In genomic region chr20:44745560-44746366, GRCh38 we compare ENCODE assay signal across 8 cellular contexts. TPM values are rescaled to one million over a fixed set of nuclear protein-coding genes. Genes with fewer than 3 reads are reported as not detected.
DNase-seq lines count a peak whose midpoint lies in the region; ATAC-seq, FAIRE-seq and TF ChIP-seq lines count a peak whose summit lies in the region.

Gene KCNK15 (plus strand): TSS chr20:44745865. CDS start chr20:44745911, 46 bp downstream.

- TF ChIP-seq POLR2A in GM12891 (IDR thresholded peaks at IDR 0.05; ENCODE audit: low read depth, low read length): no peak

- no peak within 1 kb of the TSS for H2BK15ac ChIP-seq in mesendoderm (replicated peaks; ENCODE audit: low read depth)

- H2AK5ac ChIP-seq in mesendoderm (ENCODE audit: low read length): no peak within 1 kb of the TSS

- no peaks in the 10 kb centered on the region for H3K9me3 Mint-ChIP-seq in WTC11

- H4K5ac ChIP-seq in mesendoderm (ENCODE audit: low read length): no peak within 1 kb of the TSS

- FAIRE-seq in GM12891 (lab: Jason Lieb, UNC): no peak

- H3K27ac ChIP-seq in coronary artery (peak within 1 kb of the TSS; percentile 82 to 89), mesendoderm (ENCODE audit: low read depth, low read length) (no peak within 1 kb of the TSS)

- peak within 1 kb of the TSS; percentile 65 for H3K4me2 ChIP-seq in mesendoderm (ENCODE audit: low read length)

- peaks cover 2% of the 10 kb centered on the region for H3K4me1 ChIP-seq in mesendoderm (ENCODE audit: control insufficient read depth, low read depth, low read length)

- H3K18ac ChIP-seq in mesendoderm (ENCODE audit: low read length): peak within 1 kb of the TSS; percentile 65

- CTCF ChIA-PET in WTC11 (lab: Charles Lee): interaction anchor here (1.5 to 3.0 kb wide), 5 partner anchors 13 to 139 kb away, joined by 3 to 56 read pairs (median 10); partner anchors contain the start of gene YWHAB

- H3K56ac ChIP-seq in mesendoderm (ENCODE audit: low read length): peak within 1 kb of the TSS; percentile 79

- H3K36me3 ChIP-seq in mesendoderm (ENCODE audit: control insufficient read depth, insufficient read depth, low read length): no peaks in the 10 kb centered on the region

- H3K4me1 Mint-ChIP-seq in WTC11: peaks cover 15% of the 10 kb centered on the region

- H4K8ac ChIP-seq in mesendoderm (ENCODE audit: low read depth, low read length): no peak within 1 kb of the TSS

- WGBS in mesendoderm (ENCODE audit: extremely low coverage, insufficient coverage, low lambda C conversion rate): no CpG with 5 or more reads among the region's 82 CpGs

- H2BK120ac ChIP-seq in mesendoderm (ENCODE audit: low read depth, low read length): no peak within 1 kb of the TSS

- H3K27me3 Mint-ChIP-seq in WTC11 (ENCODE audit: low read depth): peaks cover 60% of the 10 kb centered on the region

- peak within 1 kb of the TSS; percentile 75 for H3K4me3 Mint-ChIP-seq in WTC11

- no peaks in the 10 kb centered on the region for H3K79me2 ChIP-seq in mesendoderm (ENCODE audit: control insufficient read depth, insufficient read depth, low read length)

- H3K23ac ChIP-seq in mesendoderm (ENCODE audit: low read length): no peak within 1 kb of the TSS

- H3K36me3 Mint-ChIP-seq in WTC11: no peaks in the 10 kb centered on the region

- POLR2A ChIA-PET in WTC11 (lab: Charles Lee): no interaction called here

- no peak within 1 kb of the TSS for H3K27ac Mint-ChIP-seq in WTC11

- no peaks in the 10 kb centered on the region for H3K27me3 ChIP-seq in mesendoderm (ENCODE audit: insufficient read depth, low read length, poor library complexity)

- ATAC-seq in WTC11 (peak; percentile 44), GM18867 (IDR thresholded peaks at IDR 0.05; ENCODE audit: unreplicated experiment) (no peak)

- peak within 1 kb of the TSS; percentile 92 for H3K4me3 ChIP-seq in coronary artery
- no peak within 1 kb of the TSS for H3K4me3 ChIP-seq in mesendoderm (ENCODE audit: low read length)

- H3K4ac ChIP-seq in mesendoderm (ENCODE audit: low read depth, low read length): no peak within 1 kb of the TSS

- DNase-seq in GM12891 (ENCODE audit: insufficient read length, low spot score) (peak; percentile 43), WTC11 (ENCODE audit: low spot score) (peak; percentile 57), coronary artery (ENCODE audit: low spot score) (no peak), mesendoderm (peak; percentile 41), DMS79 (lab: John Stamatoyannopoulos, UW) (no peak), SKM-1 treated with dmso at 0.1 percent for 144 hours (lab: John Stamatoyannopoulos, UW; ENCODE audit: unreplicated experiment) (no peak)
- peak in 5 of 6 experiments; percentile 9 to 34 (median 16) for DNase-seq in stimulated activated naive CD4-positive, alpha-beta T cell (lab: John Stamatoyannopoulos, UW)

- H2BK5ac ChIP-seq in mesendoderm (ENCODE audit: low read length): no peak within 1 kb of the TSS

- H3K79me1 ChIP-seq in mesendoderm (ENCODE audit: low read length): no peaks in the 10 kb centered on the region

- H3K9ac ChIP-seq in mesendoderm (ENCODE audit: low read length): peak within 1 kb of the TSS; percentile 61

- TF ChIP-seq CTCF in WTC11 (IDR thresholded peaks at IDR 0.05) (no peak), coronary artery (IDR thresholded peaks at IDR 0.05) (no peak)

TF ChIP-seq in GM12891, 5 proteins besides CTCF, POLR2A, EP300 and RAD21:
- TF ChIP-seq PAX5 (IDR thresholded peaks at IDR 0.05; ENCODE audit: insufficient read depth, low read length, severe bottlenecking): no peak
- TF ChIP-seq SPI1 (IDR thresholded peaks at IDR 0.05; ENCODE audit: low read depth, low read length): no peak
- TF ChIP-seq TAF1 (IDR thresholded peaks at IDR 0.05; ENCODE audit: low read depth, low read length): no peak
- TF ChIP-seq POU2F2 (IDR thresholded peaks at IDR 0.05; ENCODE audit: low read depth, low read length): no peak
- no peak for TF ChIP-seq POLR2AphosphoS5 (IDR thresholded peaks at IDR 0.05; ENCODE audit: low read depth, low read length)

TF ChIP-seq in WTC11, 78 proteins besides CTCF, POLR2A, EP300 and RAD21 (continues in another document):
- TF ChIP-seq E2F5 (CRISPR knock-in tag; IDR thresholded peaks at IDR 0.05) (0 out of 2 replicates have a peak, but pooled peaks have one; percentile 57), CBFB (CRISPR knock-in tag; IDR thresholded peaks at IDR 0.05; ENCODE audit: low read depth) (no peak), TP53 (CRISPR knock-in tag; IDR thresholded peaks at IDR 0.05) (0 out of 2 replicates have a peak, but pooled peaks have one; percentile 25), E2F1 (CRISPR knock-in tag; IDR thresholded peaks at IDR 0.05) (0 out of 2 replicates have a peak, but pooled peaks have one; percentile 43), NFATC4 (CRISPR knock-in tag; IDR thresholded peaks at IDR 0.05) (no peak), RELA (CRISPR knock-in tag; IDR thresholded peaks at IDR 0.05; ENCODE audit: borderline replicate concordance) (peak; percentile 69; the same call in 1 of the 2 replicates), ATF1 (CRISPR knock-in tag; IDR thresholded peaks at IDR 0.05) (no peak; the same call in 1 of the 2 replicates)
- TF ChIP-seq, protein P1, sequence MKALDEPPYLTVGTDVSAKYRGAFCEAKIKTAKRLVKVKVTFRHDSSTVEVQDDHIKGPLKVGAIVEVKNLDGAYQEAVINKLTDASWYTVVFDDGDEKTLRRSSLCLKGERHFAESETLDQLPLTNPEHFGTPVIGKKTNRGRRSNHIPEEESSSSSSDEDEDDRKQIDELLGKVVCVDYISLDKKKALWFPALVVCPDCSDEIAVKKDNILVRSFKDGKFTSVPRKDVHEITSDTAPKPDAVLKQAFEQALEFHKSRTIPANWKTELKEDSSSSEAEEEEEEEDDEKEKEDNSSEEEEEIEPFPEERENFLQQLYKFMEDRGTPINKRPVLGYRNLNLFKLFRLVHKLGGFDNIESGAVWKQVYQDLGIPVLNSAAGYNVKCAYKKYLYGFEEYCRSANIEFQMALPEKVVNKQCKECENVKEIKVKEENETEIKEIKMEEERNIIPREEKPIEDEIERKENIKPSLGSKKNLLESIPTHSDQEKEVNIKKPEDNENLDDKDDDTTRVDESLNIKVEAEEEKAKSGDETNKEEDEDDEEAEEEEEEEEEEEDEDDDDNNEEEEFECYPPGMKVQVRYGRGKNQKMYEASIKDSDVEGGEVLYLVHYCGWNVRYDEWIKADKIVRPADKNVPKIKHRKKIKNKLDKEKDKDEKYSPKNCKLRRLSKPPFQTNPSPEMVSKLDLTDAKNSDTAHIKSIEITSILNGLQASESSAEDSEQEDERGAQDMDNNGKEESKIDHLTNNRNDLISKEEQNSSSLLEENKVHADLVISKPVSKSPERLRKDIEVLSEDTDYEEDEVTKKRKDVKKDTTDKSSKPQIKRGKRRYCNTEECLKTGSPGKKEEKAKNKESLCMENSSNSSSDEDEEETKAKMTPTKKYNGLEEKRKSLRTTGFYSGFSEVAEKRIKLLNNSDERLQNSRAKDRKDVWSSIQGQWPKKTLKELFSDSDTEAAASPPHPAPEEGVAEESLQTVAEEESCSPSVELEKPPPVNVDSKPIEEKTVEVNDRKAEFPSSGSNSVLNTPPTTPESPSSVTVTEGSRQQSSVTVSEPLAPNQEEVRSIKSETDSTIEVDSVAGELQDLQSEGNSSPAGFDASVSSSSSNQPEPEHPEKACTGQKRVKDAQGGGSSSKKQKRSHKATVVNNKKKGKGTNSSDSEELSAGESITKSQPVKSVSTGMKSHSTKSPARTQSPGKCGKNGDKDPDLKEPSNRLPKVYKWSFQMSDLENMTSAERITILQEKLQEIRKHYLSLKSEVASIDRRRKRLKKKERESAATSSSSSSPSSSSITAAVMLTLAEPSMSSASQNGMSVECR (CRISPR knock-in tag; IDR thresholded peaks at IDR 0.05; ENCODE audit: borderline replicate concordance): 0 out of 2 replicates have a peak, but pooled peaks have one; percentile 48
- TF ChIP-seq, protein P2, sequence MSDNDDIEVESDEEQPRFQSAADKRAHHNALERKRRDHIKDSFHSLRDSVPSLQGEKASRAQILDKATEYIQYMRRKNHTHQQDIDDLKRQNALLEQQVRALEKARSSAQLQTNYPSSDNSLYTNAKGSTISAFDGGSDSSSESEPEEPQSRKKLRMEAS (CRISPR knock-in tag; IDR thresholded peaks at IDR 0.05): peak; percentile 30; the same call in 1 of the 2 replicates
- TF ChIP-seq, protein P3, sequence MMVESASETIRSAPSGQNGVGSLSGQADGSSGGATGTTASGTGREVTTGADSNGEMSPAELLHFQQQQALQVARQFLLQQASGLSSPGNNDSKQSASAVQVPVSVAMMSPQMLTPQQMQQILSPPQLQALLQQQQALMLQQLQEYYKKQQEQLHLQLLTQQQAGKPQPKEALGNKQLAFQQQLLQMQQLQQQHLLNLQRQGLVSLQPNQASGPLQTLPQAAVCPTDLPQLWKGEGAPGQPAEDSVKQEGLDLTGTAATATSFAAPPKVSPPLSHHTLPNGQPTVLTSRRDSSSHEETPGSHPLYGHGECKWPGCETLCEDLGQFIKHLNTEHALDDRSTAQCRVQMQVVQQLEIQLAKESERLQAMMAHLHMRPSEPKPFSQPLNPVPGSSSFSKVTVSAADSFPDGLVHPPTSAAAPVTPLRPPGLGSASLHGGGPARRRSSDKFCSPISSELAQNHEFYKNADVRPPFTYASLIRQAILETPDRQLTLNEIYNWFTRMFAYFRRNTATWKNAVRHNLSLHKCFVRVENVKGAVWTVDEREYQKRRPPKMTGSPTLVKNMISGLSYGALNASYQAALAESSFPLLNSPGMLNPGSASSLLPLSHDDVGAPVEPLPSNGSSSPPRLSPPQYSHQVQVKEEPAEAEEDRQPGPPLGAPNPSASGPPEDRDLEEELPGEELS (CRISPR knock-in tag; IDR thresholded peaks at IDR 0.05): peak; percentile 25; the same call in 1 of the 2 replicates

RNA-seq across cellular contexts. Expression of gene KCNK15, which starts in this region (rescaled TPM):
- not detected for polyA plus RNA-seq in GM12891 (2012; ENCODE audit: low read depth, missing spikeins)
- total RNA-seq in WTC11 (2021): 0.24 to 0.37 TPM (median 0.32 TPM) in 3 replicates
- 0.55 TPM for polyA plus RNA-seq in mesendoderm (2013, experiment 1 of 2)
- polyA plus RNA-seq in mesendoderm (2013, experiment 2 of 2): 0.67 TPM

Comparison
In these comparisons a context has a peak if more than half of its experiments do, and no peak if none do; other contexts are left out.
1. Peak in DNase-seq and ATAC-seq in WTC11; RNA of the gene not detected or under 1 TPM.
2. DNase-seq: peak in GM12891 (single experiment), mesendoderm (single experiment) and stimulated activated naive CD4-positive, alpha-beta T cell (5 of 6); none in coronary artery (single experiment), DMS79 (single experiment) and SKM-1 treated with dmso at 0.1 percent for 144 hours (single experiment).